ENCODE assay signal across 1 cellular context in genomic region chr20:48771542-48771941, GRCh38.
A peak's percentile ranks its signal among the peaks of the same experiment; 100 is the strongest.
TF ChIP-seq lines count a peak whose summit lies in the region.

No MANE protein-coding gene starts in this region.

TF ChIP-seq in K562, 482 proteins besides CTCF, POLR2A, EP300 and RAD21 (continued from another document and continues in another):
- no peak for TF ChIP-seq ZFP91 (CRISPR knock-in tag; IDR thresholded peaks at IDR 0.05)
- TF ChIP-seq SMARCA4 (IDR thresholded peaks at IDR 0.05): peak; percentile 49; the same call in 1 of the 2 replicates
- TF ChIP-seq ZNF445 (CRISPR knock-in tag; IDR thresholded peaks at IDR 0.05; ENCODE audit: low read depth): no peak
- TF ChIP-seq STAT6 (CRISPR knock-in tag; IDR thresholded peaks at IDR 0.05): no peak
- TF ChIP-seq KLF16 (IDR thresholded peaks at IDR 0.05): peak; percentile 88
- peak; percentile 43; the same call in 1 of the 2 replicates for TF ChIP-seq GATA2 (CRISPR knock-in tag; IDR thresholded peaks at IDR 0.05)
- TF ChIP-seq ZNF232 (CRISPR knock-in tag; IDR thresholded peaks at IDR 0.05): no peak
- TF ChIP-seq ZNF449 (CRISPR knock-in tag; IDR thresholded peaks at IDR 0.05): no peak
- TF ChIP-seq ID3 (CRISPR knock-in tag; IDR thresholded peaks at IDR 0.05): no peak
- peak; percentile 42; the same call in 1 of the 2 replicates for TF ChIP-seq ID3 (tag; IDR thresholded peaks at IDR 0.05)
- TF ChIP-seq ZFPM2 (CRISPR knock-in tag; IDR thresholded peaks at IDR 0.05): no peak
- no peak for TF ChIP-seq ERF (CRISPR knock-in tag; IDR thresholded peaks at IDR 0.05)
- peak; percentile 70 for TF ChIP-seq NCOR1 (IDR thresholded peaks at IDR 0.05)
- 0 out of 2 replicates have a peak, but pooled peaks have one; percentile 7 for TF ChIP-seq BCOR (IDR thresholded peaks at IDR 0.05)
- TF ChIP-seq ZNF395 (CRISPR knock-in tag; IDR thresholded peaks at IDR 0.05): 0 out of 2 replicates have a peak, but pooled peaks have one; percentile 41
- peak; percentile 63 for TF ChIP-seq TEAD4 (IDR thresholded peaks at IDR 0.05; ENCODE audit: low read length)
- TF ChIP-seq TEAD4 (CRISPR knock-in tag; IDR thresholded peaks at IDR 0.05; ENCODE audit: borderline replicate concordance): no peak
- peak in 1 of 2 experiments; percentile 80; a peak in 2 of 4 replicates for TF ChIP-seq TEAD1 (CRISPR knock-in tag; IDR thresholded peaks at IDR 0.05)
- TF ChIP-seq CREB1 (IDR thresholded peaks at IDR 0.05): no peak
- no peak for TF ChIP-seq CREB1 (CRISPR knock-in tag; IDR thresholded peaks at IDR 0.05)
- TF ChIP-seq ZNF740 (CRISPR knock-in tag; IDR thresholded peaks at IDR 0.05): no peak
- TF ChIP-seq ZNF740 (tag; IDR thresholded peaks at IDR 0.05): no peak
- TF ChIP-seq PBX2 (CRISPR knock-in tag; IDR thresholded peaks at IDR 0.05; ENCODE audit: low read depth): no peak
- peak; percentile 82 for TF ChIP-seq PBX2 (tag; conservative IDR thresholded peaks at IDR 0.05; ENCODE audit: low read depth)
- peak; percentile 42; the same call in 1 of the 2 replicates for TF ChIP-seq CREM (IDR thresholded peaks at IDR 0.05; ENCODE audit: low read depth)
- peak; percentile 24; the same call in 1 of the 2 replicates for TF ChIP-seq EGR1 (conservative IDR thresholded peaks at IDR 0.05)
- no peak for TF ChIP-seq UBTF (IDR thresholded peaks at IDR 0.05; ENCODE audit: borderline replicate concordance in 1 of 2, low read depth in 2 of 2, low read length in 2 of 2)
- no peak for TF ChIP-seq MYNN (IDR thresholded peaks at IDR 0.05)
- no peak for TF ChIP-seq MYNN (CRISPR knock-in tag; IDR thresholded peaks at IDR 0.05)
- TF ChIP-seq ZNF589 (CRISPR knock-in tag; IDR thresholded peaks at IDR 0.05; ENCODE audit: low read depth): peak; percentile 84
- no peak for TF ChIP-seq HDGF (IDR thresholded peaks at IDR 0.05)
- no peak for TF ChIP-seq BCL6 (CRISPR knock-in tag; IDR thresholded peaks at IDR 0.05)
- peak; percentile 81 for TF ChIP-seq CBFA2T3 (IDR thresholded peaks at IDR 0.05)
- TF ChIP-seq DLX4 (CRISPR knock-in tag; IDR thresholded peaks at IDR 0.05): no peak
- TF ChIP-seq TCF3 (CRISPR knock-in tag; IDR thresholded peaks at IDR 0.05): peak; percentile 78
- peak; percentile 50; the same call in 1 of the 2 replicates for TF ChIP-seq VEZF1 (CRISPR knock-in tag; IDR thresholded peaks at IDR 0.05)
- TF ChIP-seq THAP12 (CRISPR knock-in tag; IDR thresholded peaks at IDR 0.05): no peak
- peak; percentile 68; the same call in 1 of the 2 replicates for TF ChIP-seq ZNF766 (CRISPR knock-in tag; conservative IDR thresholded peaks at IDR 0.05)
- no peak for TF ChIP-seq ZBTB43 (CRISPR knock-in tag; IDR thresholded peaks at IDR 0.05)
- TF ChIP-seq HBP1 (CRISPR knock-in tag; IDR thresholded peaks at IDR 0.05): no peak
